Comparison of ENCODE assay signal across 13 cellular contexts in the genomic region with DNA sequence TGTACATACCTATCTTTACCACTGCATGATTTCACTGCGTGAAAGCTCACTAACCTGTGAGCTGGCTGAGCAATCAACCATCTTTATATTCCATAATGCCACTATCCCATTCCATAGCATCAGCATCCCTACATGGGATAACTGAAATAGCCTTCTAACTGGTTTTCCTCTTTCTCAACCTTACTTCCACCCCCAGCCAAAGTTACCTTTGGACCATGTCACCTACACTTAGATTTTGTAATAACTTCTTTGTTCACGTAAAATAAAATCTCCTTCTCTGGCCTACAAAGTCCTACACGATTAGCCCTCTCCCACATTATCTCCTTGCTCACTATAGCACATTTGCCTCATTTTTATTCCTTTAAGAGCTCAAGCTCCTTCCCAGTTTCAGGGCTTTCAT. TPM values are rescaled to one million over a fixed set of nuclear protein-coding genes. Genes with fewer than 3 reads are reported as not detected.
DNase-seq lines count a peak whose midpoint lies in the region; ATAC-seq and TF ChIP-seq lines count a peak whose summit lies in the region.
"Had no signal": no experiment of that assay in that cellular context is flagged by ENCODE, and none has a peak within 500 bp of the region (broad histone marks: within the 10 kb centered on the region; RNA-seq: fewer than 3 reads in every experiment).

No MANE protein-coding gene starts in this region.

- no peak for DNase-seq in activated T-cell treated with anti-CD3 and anti-CD28 coated beads, Interleukin-2, amount 50 U/mL, for 72 hours
- DNase-seq in activated T-cell treated with anti-CD3 and anti-CD28 coated beads, Interleukin-2, amount 50 U/mL, for 1 hour, result no peak
- DNase-seq in OCI-LY7 (ENCODE audit: low spot score), result no peak
- no peak for DNase-seq in endothelial cell (ENCODE audit: low spot score)
- DNase-seq in stimulated activated effector memory CD8-positive, alpha-beta T cell treated with anti-CD3 and anti-CD28 coated beads, Interleukin-12 subunit alpha, Interleukin-12 subunit beta, amount 100 ng/mL, for 72 hours (ENCODE audit: low spot score in 2 of 2), result no peak
- DNase-seq in head of caudate nucleus, result no peak
- DNase-seq in NCI-H510A (lab: John Stamatoyannopoulos, UW), result no peak
- no peak for DNase-seq in NCI-H187 (lab: John Stamatoyannopoulos, UW)
- DNase-seq: activated CD8-positive, alpha-beta memory T cell treated with anti-CD3 and anti-CD28 coated beads, Interleukin-2, amount 50 U/mL, for 48 hours; GDM1; NCI-H1694; upper lobe of left lung had no signal

- H3K27ac Mint-ChIP-seq in activated T-cell treated with anti-CD3 and anti-CD28 coated beads, Interleukin-2, amount 50 U/mL, for 72 hours, result peak overlapping the region; percentile 66
- peak overlapping the region; percentile 10 for H3K27ac Mint-ChIP-seq in endothelial cell (ENCODE audit: unreplicated experiment)
- H3K27ac Mint-ChIP-seq in stimulated activated effector memory CD8-positive, alpha-beta T cell treated with anti-CD3 and anti-CD28 coated beads, Interleukin-12 subunit alpha, Interleukin-12 subunit beta, amount 100 ng/mL, for 72 hours, result peak overlapping the region; percentile 100

- H3K27ac ChIP-seq in OCI-LY7 (ENCODE audit: low read depth, low read length, poor library complexity, severe bottlenecking), result no peak overlapping the region
- H3K27ac ChIP-seq: cardiac muscle cell, upper lobe of left lung had no signal

- H3K9me2 ChIP-seq in OCI-LY7 (ENCODE audit: insufficient read depth, low read length), result no peaks in the 10 kb centered on the region

- H4K20me1 ChIP-seq in OCI-LY7 (ENCODE audit: insufficient read depth, low read length), result peaks cover 43% of the 10 kb centered on the region

- H3K36me3 ChIP-seq in OCI-LY7 (ENCODE audit: insufficient read depth, low read length), result peaks cover 65% of the 10 kb centered on the region

- intact Hi-C loops in OCI-LY7 (cut with micrococcal nuclease; ENCODE audit: unreplicated experiment) (no loop called here), head of caudate nucleus (cut with DNase I) (no loop called here)

- no peak overlapping the region for H2AFZ ChIP-seq in OCI-LY7 (ENCODE audit: low read length)

- no peaks in the 10 kb centered on the region for H3K9me3 Mint-ChIP-seq in activated T-cell treated with anti-CD3 and anti-CD28 coated beads, Interleukin-2, amount 50 U/mL, for 72 hours
- no peaks in the 10 kb centered on the region for H3K9me3 Mint-ChIP-seq in endothelial cell (ENCODE audit: unreplicated experiment)
- no peaks in the 10 kb centered on the region for H3K9me3 Mint-ChIP-seq in stimulated activated effector memory CD8-positive, alpha-beta T cell treated with anti-CD3 and anti-CD28 coated beads, Interleukin-12 subunit alpha, Interleukin-12 subunit beta, amount 100 ng/mL, for 72 hours

- no peak for TF ChIP-seq CTCF in OCI-LY7 (conservative IDR thresholded peaks at IDR 0.05; ENCODE audit: low read length)
- no peak for TF ChIP-seq CTCF in endothelial cell (IDR thresholded peaks at IDR 0.05; ENCODE audit: unreplicated experiment)

- peak overlapping the region; percentile 77 to 100 for H3K4me3 Mint-ChIP-seq in activated T-cell treated with anti-CD3 and anti-CD28 coated beads, Interleukin-2, amount 50 U/mL, for 72 hours
- H3K4me3 Mint-ChIP-seq in endothelial cell (ENCODE audit: unreplicated experiment), result no peak overlapping the region
- H3K4me3 Mint-ChIP-seq in stimulated activated effector memory CD8-positive, alpha-beta T cell treated with anti-CD3 and anti-CD28 coated beads, Interleukin-12 subunit alpha, Interleukin-12 subunit beta, amount 100 ng/mL, for 72 hours, result peak overlapping the region; percentile 95

- BruUV-seq in OCI-LY7 (replicated peaks; lab: Mats Ljungman, UMichigan), result no TSS peak

- peaks cover 97% of the 10 kb centered on the region for H3K79me2 ChIP-seq in OCI-LY7 (ENCODE audit: insufficient read depth, low read depth, low read length)

- H3K36me3 Mint-ChIP-seq in activated T-cell treated with anti-CD3 and anti-CD28 coated beads, Interleukin-2, amount 50 U/mL, for 72 hours (ENCODE audit: insufficient read depth in 2 of 2), result peaks cover 11 to 18% of the 10 kb centered on the region in 2 donors
- peaks cover 4% of the 10 kb centered on the region for H3K36me3 Mint-ChIP-seq in endothelial cell (ENCODE audit: low read depth, unreplicated experiment)
- H3K36me3 Mint-ChIP-seq in stimulated activated effector memory CD8-positive, alpha-beta T cell treated with anti-CD3 and anti-CD28 coated beads, Interleukin-12 subunit alpha, Interleukin-12 subunit beta, amount 100 ng/mL, for 72 hours, result peaks cover 66% of the 10 kb centered on the region

- peaks cover 55% of the 10 kb centered on the region for H3K4me1 ChIP-seq in OCI-LY7 (ENCODE audit: insufficient read depth, low read length, poor library complexity, severe bottlenecking)

- ATAC-seq in activated T-cell treated with anti-CD3 and anti-CD28 coated beads, Interleukin-2, amount 50 U/mL, for 72 hours (replicated peaks in 1 of 2), result no peak
- ATAC-seq in stimulated activated effector memory CD8-positive, alpha-beta T cell treated with anti-CD3 and anti-CD28 coated beads, Interleukin-12 subunit alpha, Interleukin-12 subunit beta, amount 100 ng/mL, for 72 hours, result no peak

- H3K4me3 ChIP-seq in OCI-LY7 (ENCODE audit: low read depth, low read length, poor library complexity, severe bottlenecking), result peak overlapping the region; percentile 96
- H3K4me3 ChIP-seq: cardiac muscle cell, upper lobe of left lung had no signal

- peak overlapping the region; percentile 93 for H3K4me2 ChIP-seq in OCI-LY7 (ENCODE audit: low read length)

- no peaks in the 10 kb centered on the region for H3K27me3 Mint-ChIP-seq in activated T-cell treated with anti-CD3 and anti-CD28 coated beads, Interleukin-2, amount 50 U/mL, for 72 hours (ENCODE audit: low read depth)
- no peaks in the 10 kb centered on the region for H3K27me3 Mint-ChIP-seq in endothelial cell (ENCODE audit: unreplicated experiment)

- no peaks in the 10 kb centered on the region for H3K9me3 ChIP-seq in OCI-LY7 (ENCODE audit: low read length)
- H3K9me3 ChIP-seq: upper lobe of left lung had no signal

- peaks cover 64% of the 10 kb centered on the region for H3K4me1 Mint-ChIP-seq in activated T-cell treated with anti-CD3 and anti-CD28 coated beads, Interleukin-2, amount 50 U/mL, for 72 hours (ENCODE audit: low read depth)
- H3K4me1 Mint-ChIP-seq in endothelial cell (ENCODE audit: unreplicated experiment), result peaks cover 20% of the 10 kb centered on the region
- peaks cover 36% of the 10 kb centered on the region for H3K4me1 Mint-ChIP-seq in stimulated activated effector memory CD8-positive, alpha-beta T cell treated with anti-CD3 and anti-CD28 coated beads, Interleukin-12 subunit alpha, Interleukin-12 subunit beta, amount 100 ng/mL, for 72 hours

- POLR2A ChIA-PET in OCI-LY7 (lab: Charles Lee), result interaction anchor here (0.5 to 4.6 kb wide), 5 partner anchors 10 to 996 kb away, joined by 3 to 25 read pairs (median 5); partner anchors contain the start of gene C7orf25

- CTCF ChIA-PET in OCI-LY7 (lab: Charles Lee; ENCODE audit: unreplicated experiment), result no interaction called here

RNA-seq across cellular contexts. Expression of gene PSMA2, which starts 2.5 kb away (rescaled TPM):
- total RNA-seq in activated T-cell treated with anti-CD3 and anti-CD28 coated beads, Interleukin-2, amount 50 U/mL, for 72 hours, result 100 to 1,000 TPM; 107 to 124 TPM
- total RNA-seq in OCI-LY7 (2014; rRNA removed; shearing (Covaris generic)), result 40.2 and 45.7 TPM in 2 replicates
- total RNA-seq in OCI-LY7 (2022), result 101 and 145 TPM in 2 replicates
- total RNA-seq in endothelial cell (ENCODE audit: unreplicated experiment), result 103 TPM

RNA-seq across cellular contexts. Expression of gene MRPL32, which starts 2.7 kb away (rescaled TPM):
- 10 to 100 TPM; 64.5 to 66.6 TPM for total RNA-seq in activated T-cell treated with anti-CD3 and anti-CD28 coated beads, Interleukin-2, amount 50 U/mL, for 72 hours
- 61.8 and 89.7 TPM in 2 replicates for total RNA-seq in OCI-LY7 (2014; rRNA removed; shearing (Covaris generic))
- total RNA-seq in OCI-LY7 (2022), result 55.7 and 59.7 TPM in 2 replicates
- 37.2 TPM for total RNA-seq in endothelial cell (ENCODE audit: unreplicated experiment)

RNA-seq across cellular contexts. Expression of gene C7orf25, which starts 17.6 kb away (rescaled TPM):
- 1 to 10 TPM; 3.5 to 5.1 TPM for total RNA-seq in activated T-cell treated with anti-CD3 and anti-CD28 coated beads, Interleukin-2, amount 50 U/mL, for 72 hours
- 2.3 and 6.0 TPM in 2 replicates for total RNA-seq in OCI-LY7 (2014; rRNA removed; shearing (Covaris generic))
- 7.3 and 9.1 TPM in 2 replicates for total RNA-seq in OCI-LY7 (2022)
- total RNA-seq in endothelial cell (ENCODE audit: unreplicated experiment), result 5.0 TPM

Comparison
In these comparisons a context has a peak if more than half of its experiments do, and no peak if none do; other contexts are left out.
1. H3K27ac Mint-ChIP-seq: peak in every context shown above with its lines; median percentile 100 in stimulated activated effector memory CD8-positive, alpha-beta T cell treated with anti-CD3 and anti-CD28 coated beads, Interleukin-12 subunit alpha, Interleukin-12 subunit beta, amount 100 ng/mL, for 72 hours; 66 in activated T-cell treated with anti-CD3 and anti-CD28 coated beads, Interleukin-2, amount 50 U/mL, for 72 hours; 10 in endothelial cell.